Comparison of ENCODE assay signal across 8 cellular contexts in genomic region chr12:101823891-101824290, GRCh38. TPM values are rescaled to one million over a fixed set of nuclear protein-coding genes. Genes with fewer than 3 reads are reported as not detected.
DNase-seq lines count a peak whose midpoint lies in the region; ATAC-seq lines count a peak whose summit lies in the region.

No MANE protein-coding gene starts in this region.

- H4K8ac ChIP-seq in mesendoderm (ENCODE audit: low read depth, low read length), result no peak overlapping the region

- no peak overlapping the region for H3K9ac ChIP-seq in mesendoderm (ENCODE audit: low read length)

- H3K4me3 ChIP-seq in mesendoderm (ENCODE audit: low read length), result no peak overlapping the region

- H3K4ac ChIP-seq in mesendoderm (ENCODE audit: low read depth, low read length), result no peak overlapping the region

- no peak overlapping the region for H3K18ac ChIP-seq in mesendoderm (ENCODE audit: low read length)

- H3K4me1 ChIP-seq in mesendoderm (ENCODE audit: control insufficient read depth, low read depth, low read length), result no peaks in the 10 kb centered on the region

- H3K79me2 ChIP-seq in mesendoderm (ENCODE audit: control insufficient read depth, insufficient read depth, low read length), result no peaks in the 10 kb centered on the region

- no peak overlapping the region for H3K56ac ChIP-seq in mesendoderm (ENCODE audit: low read length)

- no peak overlapping the region for H2BK5ac ChIP-seq in mesendoderm (ENCODE audit: low read length)

- no peak overlapping the region for H3K23ac ChIP-seq in mesendoderm (ENCODE audit: low read length)

- no peaks in the 10 kb centered on the region for H3K27me3 ChIP-seq in mesendoderm (ENCODE audit: insufficient read depth, low read length, poor library complexity)

- no peaks in the 10 kb centered on the region for H3K36me3 ChIP-seq in mesendoderm (ENCODE audit: control insufficient read depth, insufficient read depth, low read length)

- WGBS in mesendoderm (ENCODE audit: extremely low coverage, insufficient coverage, low lambda C conversion rate), result no CpG with 5 or more reads among the region's 3 CpGs

- H2AK5ac ChIP-seq in mesendoderm (ENCODE audit: low read length), result no peak overlapping the region

- no peak overlapping the region for H3K4me2 ChIP-seq in mesendoderm (ENCODE audit: low read length)

- H3K79me1 ChIP-seq in mesendoderm (ENCODE audit: low read length), result no peaks in the 10 kb centered on the region

- H2BK120ac ChIP-seq in mesendoderm (ENCODE audit: low read depth, low read length), result no peak overlapping the region

- peak; percentile 65 for ATAC-seq in HG02610 (IDR thresholded peaks at IDR 0.05; ENCODE audit: unreplicated experiment)

- H3K27ac ChIP-seq in mesendoderm (ENCODE audit: low read depth, low read length), result no peak overlapping the region

- no peak overlapping the region for H4K5ac ChIP-seq in mesendoderm (ENCODE audit: low read length)

- no peak overlapping the region for H2BK15ac ChIP-seq in mesendoderm (replicated peaks; ENCODE audit: low read depth)

- DNase-seq in NCI-H1436 (lab: John Stamatoyannopoulos, UW) (peak; percentile 64), NCI-H1436 treated with DMSO at 0.1 percent for 48 hours (lab: John Stamatoyannopoulos, UW) (no peak), NCI-H2029 (lab: John Stamatoyannopoulos, UW) (peak; percentile 64), dermis blood vessel endothelial cell (peak; percentile 36), mesendoderm (peak; percentile 89)
- peak; percentile 61 for DNase-seq in activated CD4-positive, alpha-beta T cell treated with anti-CD3 and anti-CD28 coated beads, Interleukin-2, amount 50 U/mL, for 1 hour
- DNase-seq in stimulated activated CD8-positive, alpha-beta memory T cell treated with anti-CD3 and anti-CD28 coated beads, Interleukin-7, amount 100 ng/mL, for 4 hours (ENCODE audit: low read depth in 2 of 2), result peak; percentile 38 to 55

RNA-seq across cellular contexts. Expression of gene GNPTAB, which starts 6.9 kb away (rescaled TPM):
- 28.2 and 37.3 TPM in 2 replicates for total RNA-seq in dermis blood vessel endothelial cell
- polyA plus RNA-seq in mesendoderm (2013, experiment 1 of 2), result 14.7 TPM
- polyA plus RNA-seq in mesendoderm (2013, experiment 2 of 2), result 15.2 TPM

RNA-seq across cellular contexts. Expression of gene DRAM1, which starts 53.5 kb away (rescaled TPM):
- total RNA-seq in dermis blood vessel endothelial cell, result 22.3 and 30.1 TPM in 2 replicates
- polyA plus RNA-seq in mesendoderm (2013, experiment 1 of 2), result 3.0 TPM
- polyA plus RNA-seq in mesendoderm (2013, experiment 2 of 2), result 3.1 TPM
